19 cellular contexts compared by ENCODE assay signal in the genomic region with DNA sequence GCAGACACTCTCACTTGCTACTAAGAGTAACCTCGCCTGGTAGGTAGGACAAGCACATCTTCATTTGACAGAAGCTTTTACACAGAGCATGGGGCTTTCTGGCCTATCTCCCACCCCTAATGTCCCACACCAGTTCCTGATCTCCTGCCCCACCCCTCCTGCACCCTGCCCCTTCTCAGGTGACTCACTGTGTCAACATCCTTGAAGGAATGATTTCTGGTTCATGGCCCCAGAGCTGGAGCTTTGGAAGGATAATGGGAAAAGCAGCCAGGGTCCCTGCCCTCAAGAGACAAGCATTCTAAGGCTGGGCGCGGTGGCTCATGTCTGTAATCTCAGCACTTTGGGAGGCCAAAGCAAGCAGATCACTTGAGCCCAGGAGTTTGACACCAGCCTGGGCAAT. TPM values are rescaled to one million over a fixed set of nuclear protein-coding genes. Genes with fewer than 3 reads are reported as not detected.
A peak's percentile ranks its signal among the peaks of the same experiment; 100 is the strongest.
DNase-seq lines count a peak whose midpoint lies in the region; ATAC-seq, FAIRE-seq and TF ChIP-seq lines count a peak whose summit lies in the region.
"Had no signal": no experiment of that assay in that cellular context is flagged by ENCODE, and none has a peak within 500 bp of the region (broad histone marks: within the 10 kb centered on the region; RNA-seq: fewer than 3 reads in every experiment).

No MANE protein-coding gene starts in this region.

- H3K4ac ChIP-seq in IMR-90 (ENCODE audit: low read depth, low read length), result 0 out of 2 replicates have a peak overlapping the region, but pooled peaks have one; percentile 3

- H3K56ac ChIP-seq in IMR-90 (ENCODE audit: extremely low read depth, insufficient read depth, low read length), result no peak overlapping the region

- H4K91ac ChIP-seq in IMR-90 (ENCODE audit: insufficient read depth, low read depth, low read length), result no peak overlapping the region

- in situ Hi-C loops in IMR-90 (cut with MboI; ENCODE audit: low sequenced_read_pairs), result no loop called here

- H3K9me3 ChIP-seq in IMR-90 (ENCODE audit: control insufficient read depth, insufficient read depth, low read length), result no peaks in the 10 kb centered on the region
- no peaks in the 10 kb centered on the region for H3K9me3 ChIP-seq in colonic mucosa
- no peaks in the 10 kb centered on the region for H3K9me3 ChIP-seq in liver (ENCODE audit: control insufficient read depth in 4 of 4, low read length in 3 of 4)
- H3K9me3 ChIP-seq: BE2C, neutrophil had no signal

- no peaks in the 10 kb centered on the region for H3F3A ChIP-seq in GM23338 (replicated peaks; ENCODE audit: low read depth)

- H2BK15ac ChIP-seq in IMR-90 (ENCODE audit: low read depth, low read length), result no peak overlapping the region

- H3K4me1 Mint-ChIP-seq in GM23338, result peaks cover 30% of the 10 kb centered on the region
- H3K4me1 Mint-ChIP-seq: activated naive CD8-positive, alpha-beta T cell treated with anti-CD3 and anti-CD28 coated beads, Interleukin-2, amount 50 U/mL, for 24 hours; mesothelial cell of epicardium had no signal

- CTCF ChIA-PET in IMR-90 (lab: Yijun Ruan, JAX), result no interaction called here

- DNase-seq in Daoy (ENCODE audit: low read depth), result peak; percentile 67
- peak; percentile 23 for DNase-seq in IMR-90
- DNase-seq in colonic mucosa, result peak; percentile 80
- no peak for DNase-seq in GM12892 (ENCODE audit: insufficient read length)
- DNase-seq in NCI-H1417 (lab: John Stamatoyannopoulos, UW), result no peak
- DNase-seq in GM23338 (ENCODE audit: low spot score), result no peak
- no peak for DNase-seq in hippocampal formation (lab: John Stamatoyannopoulos, UW)
- DNase-seq: activated naive CD8-positive, alpha-beta T cell treated with anti-CD3 and anti-CD28 coated beads, Interleukin-2, amount 50 U/mL, for 24 hours; BE2C; central memory CD4-positive, alpha-beta T cell; DMS153; endodermal cell; GOT3; NCI-H1105; stimulated activated CD4-positive, alpha-beta T cell treated with anti-CD3 and anti-CD28 coated beads, Interleukin-2, amount 100 ng/mL, for 48 hours had no signal

- H3K79me2 ChIP-seq in GM23338 (replicated peaks; ENCODE audit: insufficient read depth), result no peaks in the 10 kb centered on the region

- BruUV-seq in IMR-90 (replicated peaks; lab: Mats Ljungman, UMichigan), result no TSS peak

- dilution Hi-C loops in IMR-90 (cut with HindIII; ENCODE audit: low sequenced_read_pairs, unreplicated experiment), result no loop called here

- H3K9me1 ChIP-seq in IMR-90 (ENCODE audit: insufficient read depth, low read length), result peaks cover 32% of the 10 kb centered on the region

- H3K9me3 Mint-ChIP-seq in GM23338, result no peaks in the 10 kb centered on the region
- H3K9me3 Mint-ChIP-seq: activated naive CD8-positive, alpha-beta T cell treated with anti-CD3 and anti-CD28 coated beads, Interleukin-2, amount 50 U/mL, for 24 hours; endodermal cell; mesothelial cell of epicardium had no signal

- no peak overlapping the region for H4K5ac ChIP-seq in IMR-90 (ENCODE audit: low read depth, low read length)

- no peak; the same call in 1 of the 2 replicates for ATAC-seq in IMR-90 (ENCODE audit: low read depth)
- ATAC-seq in GM23338, result no peak
- ATAC-seq: activated naive CD8-positive, alpha-beta T cell treated with anti-CD3 and anti-CD28 coated beads, Interleukin-2, amount 50 U/mL, for 24 hours; sciatic nerve had no signal

- H2BK120ac ChIP-seq in IMR-90 (ENCODE audit: low read depth, low read length), result no peak overlapping the region

- H3K27ac Mint-ChIP-seq in GM23338, result no peak overlapping the region
- H3K27ac Mint-ChIP-seq: activated naive CD8-positive, alpha-beta T cell treated with anti-CD3 and anti-CD28 coated beads, Interleukin-2, amount 50 U/mL, for 24 hours; mesothelial cell of epicardium had no signal

- H3K4me2 ChIP-seq in IMR-90 (ENCODE audit: low read depth, low read length), result no peak overlapping the region
- no peak overlapping the region for H3K4me2 ChIP-seq in GM23338

- H3K79me1 ChIP-seq in IMR-90 (ENCODE audit: low read depth in 1 of 2, low read length in 2 of 2), result peaks cover 0 to 29% of the 10 kb centered on the region in 2 experiments; a peak in 2 of 4 replicates

- peak overlapping the region; percentile 2 for H2AFZ ChIP-seq in IMR-90 (replicated peaks; ENCODE audit: low read length, poor library complexity)
- H2AFZ ChIP-seq in GM23338, result no peak overlapping the region

- no peaks in the 10 kb centered on the region; the same call in 1 of the 2 replicates for H4K20me1 ChIP-seq in IMR-90 (ENCODE audit: insufficient read depth, low read length)
- no peaks in the 10 kb centered on the region for H4K20me1 ChIP-seq in GM23338 (replicated peaks; ENCODE audit: insufficient read depth)

- peaks cover 8% of the 10 kb centered on the region for H3K27me3 Mint-ChIP-seq in GM23338 (ENCODE audit: insufficient read depth, low read depth, poor library complexity)
- H3K27me3 Mint-ChIP-seq: activated naive CD8-positive, alpha-beta T cell treated with anti-CD3 and anti-CD28 coated beads, Interleukin-2, amount 50 U/mL, for 24 hours had no signal

- H3K36me3 ChIP-seq in IMR-90 (ENCODE audit: control insufficient read depth, insufficient read depth, low read length) (peaks cover 2% of the 10 kb centered on the region; the same call in 1 of the 2 replicates), colonic mucosa (no peaks in the 10 kb centered on the region), liver (ENCODE audit: control insufficient read depth in 4 of 4, insufficient read depth in 3 of 4, low read depth in 1 of 4, low read length in 3 of 4) (no peaks in the 10 kb centered on the region), GM23338 (ENCODE audit: insufficient read depth) (no peaks in the 10 kb centered on the region)
- H3K36me3 ChIP-seq: BE2C, neutrophil had no signal

- no peak overlapping the region for H3K14ac ChIP-seq in IMR-90 (replicated peaks; ENCODE audit: low read depth, low read length)

- no peak overlapping the region for H2BK5ac ChIP-seq in IMR-90 (ENCODE audit: low read depth, low read length, poor library complexity, severe bottlenecking)

- no peak overlapping the region for H3K27ac ChIP-seq in IMR-90 (ENCODE audit: insufficient read depth, low read length)
- peak overlapping the region; percentile 69 for H3K27ac ChIP-seq in colonic mucosa
- H3K27ac ChIP-seq in liver (ENCODE audit: low read depth in 1 of 2, low read length in 2 of 2), result peak overlapping the region; percentile 31 to 71
- H3K27ac ChIP-seq in GM23338 (ENCODE audit: low read depth), result no peak overlapping the region
- H3K27ac ChIP-seq: neutrophil had no signal

- H3K27me3 ChIP-seq in IMR-90 (ENCODE audit: control insufficient read depth, insufficient read depth, low read length) (no peaks in the 10 kb centered on the region), colonic mucosa (no peaks in the 10 kb centered on the region), liver (ENCODE audit: control insufficient read depth in 4 of 4, insufficient read depth in 4 of 4, low read length in 3 of 4) (no peaks in the 10 kb centered on the region), GM23338 (ENCODE audit: insufficient read depth) (no peaks in the 10 kb centered on the region)
- H3K27me3 ChIP-seq: BE2C had no signal

- TF ChIP-seq RAD21 in IMR-90 (IDR thresholded peaks at IDR 0.05; ENCODE audit: low read length) (no peak), liver (IDR thresholded peaks at IDR 0.05) (no peak)

- intact Hi-C loops in IMR-90 (cut with micrococcal nuclease), result no loop called here
- intact Hi-C loops in colonic mucosa (cut with DNase I), result no loop called here

- no peak overlapping the region for H2AK9ac ChIP-seq in IMR-90 (replicated peaks; ENCODE audit: low read depth, low read length, poor library complexity)

- H3K4me3 ChIP-seq in IMR-90 (ENCODE audit: insufficient read depth, low read depth, low read length), result no peak overlapping the region
- no peak overlapping the region for H3K4me3 ChIP-seq in colonic mucosa
- peak overlapping the region in 1 of 3 donors; percentile 15 for H3K4me3 ChIP-seq in liver (ENCODE audit: low read depth in 1 of 3, low read length in 3 of 3)
- no peak overlapping the region for H3K4me3 ChIP-seq in GM23338

- no peak overlapping the region for H3K18ac ChIP-seq in IMR-90 (ENCODE audit: low read depth, low read length)

- H4K8ac ChIP-seq in IMR-90 (ENCODE audit: low read depth in 2 of 2, low read length in 2 of 2), result no peak overlapping the region

- POLR2A ChIA-PET in IMR-90 (lab: Charles Lee; ENCODE audit: unreplicated experiment), result no interaction called here

- H2BK20ac ChIP-seq in IMR-90 (ENCODE audit: low read depth, low read length), result no peak overlapping the region

- FAIRE-seq in GM12892 (lab: Jason Lieb, UNC), result no peak

- H3K4me1 ChIP-seq in IMR-90 (ENCODE audit: control insufficient read depth, insufficient read depth, low read length) (peaks cover 23% of the 10 kb centered on the region), colonic mucosa (no peaks in the 10 kb centered on the region), liver (ENCODE audit: control insufficient read depth in 4 of 4, insufficient read depth in 4 of 4, low read length in 3 of 4) (peaks cover 25 to 57% (median 30%) of the 10 kb centered on the region in 4 donors), GM23338 (ENCODE audit: insufficient read depth) (peaks cover 14% of the 10 kb centered on the region; the same call in 1 of the 2 replicates)
- H3K4me1 ChIP-seq: BE2C had no signal

- peak overlapping the region; percentile 48; the same call in 1 of the 2 replicates for H3K23ac ChIP-seq in IMR-90 (ENCODE audit: low read depth, low read length)

- 0 out of 2 replicates have a peak overlapping the region, but pooled peaks have one; percentile 24 for H2AK5ac ChIP-seq in IMR-90 (ENCODE audit: low read depth, low read length)

- no peak for TF ChIP-seq CTCF in IMR-90 (conservative IDR thresholded peaks at IDR 0.05; ENCODE audit: low read depth, low read length)
- no peak for TF ChIP-seq CTCF in colonic mucosa (IDR thresholded peaks at IDR 0.05)
- no peak for TF ChIP-seq CTCF in liver (IDR thresholded peaks at IDR 0.05; ENCODE audit: low read depth, low read length, missing input control)
- TF ChIP-seq CTCF in GM23338 (conservative IDR thresholded peaks at IDR 0.05; ENCODE audit: low read depth in 2 of 2), result no peak

- H3K4me3 Mint-ChIP-seq in GM23338, result no peak overlapping the region
- H3K4me3 Mint-ChIP-seq: activated naive CD8-positive, alpha-beta T cell treated with anti-CD3 and anti-CD28 coated beads, Interleukin-2, amount 50 U/mL, for 24 hours; endodermal cell; mesothelial cell of epicardium had no signal

- no peak for TF ChIP-seq POLR2A in IMR-90 (IDR thresholded peaks at IDR 0.05; ENCODE audit: low read depth, low read length)
- TF ChIP-seq POLR2A in GM12892 (IDR thresholded peaks at IDR 0.05; ENCODE audit: low read depth, low read length), result no peak

- WGBS in IMR-90 (ENCODE audit: extremely low coverage in 2 of 2, insufficient read length in 1 of 2), 2 experiments, result 100% methylated on average over 1 of the region's 3 CpGs; no CpG with 5 or more reads in 1 of the 2 experiments
- 94% methylated on average over 3 of the region's 3 CpGs for WGBS in liver

- no peaks in the 10 kb centered on the region for H3K36me3 Mint-ChIP-seq in GM23338 (ENCODE audit: low read depth)
- H3K36me3 Mint-ChIP-seq: mesothelial cell of epicardium had no signal

- no peak overlapping the region for H3K9ac ChIP-seq in IMR-90 (ENCODE audit: low read depth, low read length)
- H3K9ac ChIP-seq in colonic mucosa (ENCODE audit: low read depth in 2 of 2, low read length in 2 of 2), result no peak overlapping the region
- H3K9ac ChIP-seq in liver (ENCODE audit: low read depth in 1 of 2, low read length in 2 of 2), result no peak overlapping the region

- H3K9me2 ChIP-seq in GM23338 (ENCODE audit: insufficient read depth), result no peaks in the 10 kb centered on the region

RNA-seq across cellular contexts. Expression of a gene that starts 47.2 kb away (rescaled TPM):
- total RNA-seq in Daoy (2014; rRNA removed; shearing (Covaris generic)), result 21.5 and 23.9 TPM in 2 replicates
- total RNA-seq in IMR-90 (2012; rRNA removed) (6.1 and 7.8 TPM in 2 replicates), colonic mucosa (10 to 100 TPM; 20.7 to 51.7 TPM), liver (1 to 10 TPM in 1 of 2 donors, under 1 TPM in 1; 0.75 to 3.4 TPM)
- polyA plus RNA-seq in IMR-90 (2012; rRNA removed) (18.9 and 24.9 TPM in 2 replicates), liver (1 to 10 TPM in 1 of 2 donors, not detected in 1; 1.5 TPM), GM23338 (2016; fragmentation: Nextera tagmentation; extraction: Ambion mirVana) (9.8 and 11.1 TPM in 2 replicates)
- 13.7 and 28.5 TPM in 2 replicates for polyA plus RNA-seq in IMR-90 (2012; cell fraction: cytosol; rRNA removed)
- polyA plus RNA-seq in IMR-90 (2012; cell fraction: nucleus; rRNA removed; ENCODE audit: low replicate concordance), result 33.5 and 98.4 TPM in 2 replicates
- polyA plus RNA-seq in GM12892 (2012; ENCODE audit: missing spikeins), result 2.0 TPM
- total RNA-seq in GM23338 (2014; rRNA removed; shearing (Covaris generic)), result 56.7 and 63.5 TPM in 2 replicates

RNA-seq across cellular contexts. Expression of a gene that starts 54.1 kb away (rescaled TPM):
- 15.2 and 28.4 TPM in 2 replicates for total RNA-seq in Daoy (2014; rRNA removed; shearing (Covaris generic))
- total RNA-seq in IMR-90 (2012; rRNA removed), result 9.7 and 13.6 TPM in 2 replicates
- polyA plus RNA-seq in IMR-90 (2012; rRNA removed), result 15.7 and 20.9 TPM in 2 replicates
- polyA plus RNA-seq in IMR-90 (2012; cell fraction: cytosol; rRNA removed), result 15.5 and 27.2 TPM in 2 replicates
- polyA plus RNA-seq in IMR-90 (2012; cell fraction: nucleus; rRNA removed; ENCODE audit: low replicate concordance), result 65.9 and 77.6 TPM in 2 replicates
- total RNA-seq in colonic mucosa, result 10 to 100 TPM; 47.7 to 60.1 TPM
- 100 to 1,000 TPM; 144 to 384 TPM for total RNA-seq in liver
- polyA plus RNA-seq in liver, result 100 to 1,000 TPM; 209 to 583 TPM
- 6.6 TPM for polyA plus RNA-seq in GM12892 (2012; ENCODE audit: missing spikeins)
- total RNA-seq in GM23338 (2014; rRNA removed; shearing (Covaris generic)), result 21.7 and 24.9 TPM in 2 replicates
- 18.3 and 18.9 TPM in 2 replicates for polyA plus RNA-seq in GM23338 (2016; fragmentation: Nextera tagmentation; extraction: Ambion mirVana)

Comparison
In these comparisons a context has a peak if more than half of its experiments do, and no peak if none do; other contexts are left out.
1. DNase-seq: peak in Daoy (single experiment), IMR-90 (single experiment) and colonic mucosa (single experiment); none in GM12892 (single experiment), NCI-H1417 (0 of 3), GM23338 (single experiment) and hippocampal formation (0 of 2).
2. H3K27ac ChIP-seq: peak in colonic mucosa (single experiment) and liver (2 of 2); none in IMR-90 (single experiment) and GM23338 (single experiment).